7 cellular contexts compared by ENCODE assay signal in genomic region chr13:96285729-96286128, GRCh38.
"Had no signal": no experiment of that assay in that cellular context is flagged by ENCODE, and none has a peak within 500 bp of the region (broad histone marks: within the 10 kb centered on the region; RNA-seq: fewer than 3 reads in every experiment).

No MANE protein-coding gene starts in this region.

- H3K4me3 ChIP-seq: GM23248, HAP-1 had no signal

- H3K4me1 ChIP-seq: HAP-1 had no signal

- ATAC-seq: HCT116 had no signal

- H2AFZ ChIP-seq: GM23248 had no signal

- H3K9me3 ChIP-seq: HAP-1 had no signal

- H3K36me3 ChIP-seq: HAP-1 had no signal

- FAIRE-seq: H54, HTR-8/SVneo had no signal

- H3K27ac ChIP-seq: GM23248, KMS-11 had no signal

- H3K9ac ChIP-seq: GM23248, KMS-11 had no signal

- DNase-seq: GM23248, KBM-7 had no signal

- H3K4me2 ChIP-seq: KMS-11 had no signal
